8 cellular contexts compared by ENCODE assay signal in genomic region chr19:45643024-45643926, GRCh38. TPM values are rescaled to one million over a fixed set of nuclear protein-coding genes. Genes with fewer than 3 reads are reported as not detected.
DNase-seq lines count a peak whose midpoint lies in the region; ATAC-seq, FAIRE-seq and TF ChIP-seq lines count a peak whose summit lies in the region.

No MANE protein-coding gene starts in this region.

- H3K9ac ChIP-seq in kidney (ENCODE audit: low read length in 2 of 2): no peak overlapping the region

- FAIRE-seq in kidney (lab: Jason Lieb, UNC): no peak

- H3K9me3 ChIP-seq in kidney (ENCODE audit: control insufficient read depth in 1 of 2, low read length in 2 of 2): no peaks in the 10 kb centered on the region

- ATAC-seq in HG02970 (IDR thresholded peaks at IDR 0.05; ENCODE audit: low FRiP score, unreplicated experiment): peak; percentile 27
- peak; percentile 30 for ATAC-seq in central memory CD8-positive, alpha-beta T cell (replicated peaks; ENCODE audit: extremely low read depth, poor library complexity, severe bottlenecking)
- ATAC-seq in HG03571 (IDR thresholded peaks at IDR 0.05; ENCODE audit: unreplicated experiment): no peak

- H3K27ac ChIP-seq in kidney (ENCODE audit: low read depth in 2 of 2, low read length in 2 of 2): no peak overlapping the region

- intact Hi-C loops in kidney (cut with DNase I): no loop called here

- H3K4me3 Mint-ChIP-seq in central memory CD8-positive, alpha-beta T cell: peak overlapping the region; percentile 78

- peak overlapping the region; percentile 97 for H3K27ac Mint-ChIP-seq in central memory CD8-positive, alpha-beta T cell (ENCODE audit: low read depth)

- H3K36me3 ChIP-seq in kidney (ENCODE audit: control insufficient read depth in 1 of 2, insufficient read depth in 2 of 2, low read length in 2 of 2): no peaks in the 10 kb centered on the region

- peaks cover 17% of the 10 kb centered on the region for H3K36me3 Mint-ChIP-seq in central memory CD8-positive, alpha-beta T cell (ENCODE audit: insufficient read depth)

- peak; percentile 81 for DNase-seq in DMS79 treated with DMSO at 0.1 percent for 48 hours (lab: John Stamatoyannopoulos, UW)
- DNase-seq in NCI-H446 (lab: John Stamatoyannopoulos, UW): peak; percentile 62 to 88
- DNase-seq in activated CD4-positive, CD25-positive, alpha-beta regulatory T cell treated with anti-CD3 and anti-CD28 coated beads, Interleukin-2, amount 50 U/mL, for 72 hours: peak; percentile 97
- peak; percentile 84 to 95 for DNase-seq in central memory CD8-positive, alpha-beta T cell (ENCODE audit: low spot score in 2 of 2)
- DNase-seq in kidney: peak; percentile 91
- peak; percentile 92 to 95 for DNase-seq in stimulated activated CD4-positive, alpha-beta T cell treated with anti-CD3 and anti-CD28 coated beads, Interleukin-1b, Interleukin-23, amount 100 ng/mL, for 4 hours (ENCODE audit: low read depth in 2 of 2)

- TF ChIP-seq CTCF in kidney (IDR thresholded peaks at IDR 0.05; ENCODE audit: borderline replicate concordance, extremely low read depth, insufficient read depth): peak; percentile 99

- peaks cover 56% of the 10 kb centered on the region for H3K4me1 Mint-ChIP-seq in central memory CD8-positive, alpha-beta T cell

- peaks cover 6% of the 10 kb centered on the region for H3K9me3 Mint-ChIP-seq in central memory CD8-positive, alpha-beta T cell

- H3K27me3 Mint-ChIP-seq in central memory CD8-positive, alpha-beta T cell: no peaks in the 10 kb centered on the region

- no peak overlapping the region for H3K4me3 ChIP-seq in kidney (ENCODE audit: low read length in 2 of 2)

- H3K4me1 ChIP-seq in kidney (ENCODE audit: control insufficient read depth in 1 of 2, insufficient read depth in 1 of 2, low read depth in 1 of 2, low read length in 2 of 2): peaks cover 8 to 19% of the 10 kb centered on the region in 2 donors

RNA-seq across cellular contexts. Expression of gene EML2, which starts 4.1 kb away (rescaled TPM):
- 93.8 TPM for total RNA-seq in kidney
- polyA plus RNA-seq in kidney (ENCODE audit: insufficient read depth, low read depth, low replicate concordance): 36.6 TPM

RNA-seq across cellular contexts. Expression of gene GIPR, which starts 24.7 kb away (rescaled TPM):
- total RNA-seq in kidney: 3.3 TPM
- 0.65 TPM for polyA plus RNA-seq in kidney (ENCODE audit: insufficient read depth, low read depth, low replicate concordance)

RNA-seq across cellular contexts. Expression of gene GPR4, which starts 41.3 kb away (rescaled TPM):
- total RNA-seq in kidney: 9.7 TPM
- 6.8 TPM for polyA plus RNA-seq in kidney (ENCODE audit: insufficient read depth, low read depth, low replicate concordance)

RNA-seq across cellular contexts. Expression of gene SNRPD2, which starts 48.5 kb away (rescaled TPM):
- total RNA-seq in kidney: 252 TPM
- 358 TPM for polyA plus RNA-seq in kidney (ENCODE audit: insufficient read depth, low read depth, low replicate concordance)

RNA-seq across cellular contexts. Expression of gene QPCTL, which starts 49.2 kb away (rescaled TPM):
- 8.0 TPM for total RNA-seq in kidney
- 6.8 TPM for polyA plus RNA-seq in kidney (ENCODE audit: insufficient read depth, low read depth, low replicate concordance)
